In the genomic region with DNA sequence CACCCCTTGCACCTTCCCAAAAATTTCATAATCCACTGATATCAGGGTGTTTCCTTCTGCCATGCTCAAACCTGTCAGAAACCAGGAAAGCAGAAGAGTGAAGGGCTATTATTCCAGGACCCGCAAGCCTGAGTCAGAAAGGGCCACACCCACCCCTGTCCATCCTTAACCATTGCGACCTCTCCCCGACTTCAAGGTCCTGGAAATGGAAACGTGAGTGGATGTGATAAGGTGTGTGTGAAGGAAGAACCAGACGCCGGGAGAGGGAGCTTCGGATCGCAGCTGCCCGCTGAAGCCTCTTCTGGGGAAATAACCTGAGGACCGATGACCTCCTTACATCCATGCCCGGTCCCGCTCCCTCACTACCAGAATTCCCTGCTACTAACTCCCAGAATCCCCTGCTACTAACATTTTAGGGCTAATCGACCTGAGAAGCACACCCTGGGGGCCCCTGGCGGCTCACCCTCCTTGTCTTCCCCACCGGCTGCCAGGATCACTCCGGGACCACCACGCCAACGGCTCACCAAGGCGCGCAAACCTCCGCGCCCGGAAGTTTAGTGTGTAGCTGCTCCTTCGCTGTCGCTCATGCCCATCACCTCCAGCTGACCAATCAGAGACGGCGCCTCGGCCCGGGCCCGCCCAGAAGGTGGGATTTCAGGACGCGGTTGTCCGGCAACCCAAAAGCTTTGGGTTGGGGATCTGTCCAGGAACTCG, we compare ENCODE assay signal across 1 cellular context.
TF ChIP-seq lines count a peak whose summit lies in the region.

A gene (minus strand): TSS at position 534 of the 714 bp plus-strand sequence. CDS start 471 bp downstream, at position 63.

TF ChIP-seq in K562, 482 proteins besides CTCF, POLR2A, EP300 and RAD21 (continued from another document and continues in another):
- TF ChIP-seq ZNF146 (CRISPR knock-in tag; IDR thresholded peaks at IDR 0.05; ENCODE audit: unreplicated experiment) (no peak), ZNF717 (CRISPR knock-in tag; IDR thresholded peaks at IDR 0.05) (no peak), CREB1 (IDR thresholded peaks at IDR 0.05) (no peak), CREB1 (CRISPR knock-in tag; IDR thresholded peaks at IDR 0.05) (no peak; the same call in 1 of the 2 replicates), ZNF212 (CRISPR knock-in tag; IDR thresholded peaks at IDR 0.05) (no peak), TSC22D4 (tag; IDR thresholded peaks at IDR 0.05) (no peak), RFX7 (CRISPR knock-in tag; IDR thresholded peaks at IDR 0.05) (no peak), NBN (IDR thresholded peaks at IDR 0.05; ENCODE audit: low read depth) (no peak), ELF2 (CRISPR knock-in tag; IDR thresholded peaks at IDR 0.05) (peak; percentile 70), ZBTB1 (CRISPR knock-in tag; IDR thresholded peaks at IDR 0.05; ENCODE audit: borderline replicate concordance, low read depth) (no peak), PCBP1 (IDR thresholded peaks at IDR 0.05; ENCODE audit: low read depth, low read length, poor library complexity, severe bottlenecking) (no peak), CBX8 (IDR thresholded peaks at IDR 0.05; ENCODE audit: borderline replicate concordance, extremely low read depth, low read depth, low read length, poor library complexity, severe bottlenecking) (no peak), XRCC4 (IDR thresholded peaks at IDR 0.05; ENCODE audit: extremely low read depth, insufficient read depth, insufficient read length) (no peak), ZNF174 (CRISPR knock-in tag; IDR thresholded peaks at IDR 0.05) (no peak), SREBF1 (IDR thresholded peaks at IDR 0.05; ENCODE audit: borderline replicate concordance, low read depth, low read length) (no peak), HOXB6 (CRISPR knock-in tag; IDR thresholded peaks at IDR 0.05; ENCODE audit: borderline replicate concordance) (no peak), ZNF408 (CRISPR knock-in tag; IDR thresholded peaks at IDR 0.05; ENCODE audit: low read depth) (no peak), ZNF224 (CRISPR knock-in tag; IDR thresholded peaks at IDR 0.05) (no peak), MAFK (IDR thresholded peaks at IDR 0.05; ENCODE audit: low read length) (no peak), CCNT2 (IDR thresholded peaks at IDR 0.05; ENCODE audit: borderline replicate concordance, extremely low read depth, insufficient read length, low read depth, low read length) (no peak), NR4A1 (CRISPR knock-in tag; IDR thresholded peaks at IDR 0.05) (no peak), NR4A1 (tag; IDR thresholded peaks at IDR 0.05) (no peak), MYNN (IDR thresholded peaks at IDR 0.05) (no peak), MYNN (CRISPR knock-in tag; IDR thresholded peaks at IDR 0.05) (no peak)
- TF ChIP-seq, protein P1, sequence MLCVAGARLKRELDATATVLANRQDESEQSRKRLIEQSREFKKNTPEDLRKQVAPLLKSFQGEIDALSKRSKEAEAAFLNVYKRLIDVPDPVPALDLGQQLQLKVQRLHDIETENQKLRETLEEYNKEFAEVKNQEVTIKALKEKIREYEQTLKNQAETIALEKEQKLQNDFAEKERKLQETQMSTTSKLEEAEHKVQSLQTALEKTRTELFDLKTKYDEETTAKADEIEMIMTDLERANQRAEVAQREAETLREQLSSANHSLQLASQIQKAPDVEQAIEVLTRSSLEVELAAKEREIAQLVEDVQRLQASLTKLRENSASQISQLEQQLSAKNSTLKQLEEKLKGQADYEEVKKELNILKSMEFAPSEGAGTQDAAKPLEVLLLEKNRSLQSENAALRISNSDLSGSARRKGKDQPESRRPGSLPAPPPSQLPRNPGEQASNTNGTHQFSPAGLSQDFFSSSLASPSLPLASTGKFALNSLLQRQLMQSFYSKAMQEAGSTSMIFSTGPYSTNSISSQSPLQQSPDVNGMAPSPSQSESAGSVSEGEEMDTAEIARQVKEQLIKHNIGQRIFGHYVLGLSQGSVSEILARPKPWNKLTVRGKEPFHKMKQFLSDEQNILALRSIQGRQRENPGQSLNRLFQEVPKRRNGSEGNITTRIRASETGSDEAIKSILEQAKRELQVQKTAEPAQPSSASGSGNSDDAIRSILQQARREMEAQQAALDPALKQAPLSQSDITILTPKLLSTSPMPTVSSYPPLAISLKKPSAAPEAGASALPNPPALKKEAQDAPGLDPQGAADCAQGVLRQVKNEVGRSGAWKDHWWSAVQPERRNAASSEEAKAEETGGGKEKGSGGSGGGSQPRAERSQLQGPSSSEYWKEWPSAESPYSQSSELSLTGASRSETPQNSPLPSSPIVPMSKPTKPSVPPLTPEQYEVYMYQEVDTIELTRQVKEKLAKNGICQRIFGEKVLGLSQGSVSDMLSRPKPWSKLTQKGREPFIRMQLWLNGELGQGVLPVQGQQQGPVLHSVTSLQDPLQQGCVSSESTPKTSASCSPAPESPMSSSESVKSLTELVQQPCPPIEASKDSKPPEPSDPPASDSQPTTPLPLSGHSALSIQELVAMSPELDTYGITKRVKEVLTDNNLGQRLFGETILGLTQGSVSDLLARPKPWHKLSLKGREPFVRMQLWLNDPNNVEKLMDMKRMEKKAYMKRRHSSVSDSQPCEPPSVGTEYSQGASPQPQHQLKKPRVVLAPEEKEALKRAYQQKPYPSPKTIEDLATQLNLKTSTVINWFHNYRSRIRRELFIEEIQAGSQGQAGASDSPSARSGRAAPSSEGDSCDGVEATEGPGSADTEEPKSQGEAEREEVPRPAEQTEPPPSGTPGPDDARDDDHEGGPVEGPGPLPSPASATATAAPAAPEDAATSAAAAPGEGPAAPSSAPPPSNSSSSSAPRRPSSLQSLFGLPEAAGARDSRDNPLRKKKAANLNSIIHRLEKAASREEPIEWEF (CRISPR knock-in tag; IDR thresholded peaks at IDR 0.05) = no peak
- TF ChIP-seq, protein P2, sequence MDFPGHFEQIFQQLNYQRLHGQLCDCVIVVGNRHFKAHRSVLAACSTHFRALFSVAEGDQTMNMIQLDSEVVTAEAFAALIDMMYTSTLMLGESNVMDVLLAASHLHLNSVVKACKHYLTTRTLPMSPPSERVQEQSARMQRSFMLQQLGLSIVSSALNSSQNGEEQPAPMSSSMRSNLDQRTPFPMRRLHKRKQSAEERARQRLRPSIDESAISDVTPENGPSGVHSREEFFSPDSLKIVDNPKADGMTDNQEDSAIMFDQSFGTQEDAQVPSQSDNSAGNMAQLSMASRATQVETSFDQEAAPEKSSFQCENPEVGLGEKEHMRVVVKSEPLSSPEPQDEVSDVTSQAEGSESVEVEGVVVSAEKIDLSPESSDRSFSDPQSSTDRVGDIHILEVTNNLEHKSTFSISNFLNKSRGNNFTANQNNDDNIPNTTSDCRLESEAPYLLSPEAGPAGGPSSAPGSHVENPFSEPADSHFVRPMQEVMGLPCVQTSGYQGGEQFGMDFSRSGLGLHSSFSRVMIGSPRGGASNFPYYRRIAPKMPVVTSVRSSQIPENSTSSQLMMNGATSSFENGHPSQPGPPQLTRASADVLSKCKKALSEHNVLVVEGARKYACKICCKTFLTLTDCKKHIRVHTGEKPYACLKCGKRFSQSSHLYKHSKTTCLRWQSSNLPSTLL (IDR thresholded peaks at IDR 0.05) = no peak
- TF ChIP-seq, protein P3, sequence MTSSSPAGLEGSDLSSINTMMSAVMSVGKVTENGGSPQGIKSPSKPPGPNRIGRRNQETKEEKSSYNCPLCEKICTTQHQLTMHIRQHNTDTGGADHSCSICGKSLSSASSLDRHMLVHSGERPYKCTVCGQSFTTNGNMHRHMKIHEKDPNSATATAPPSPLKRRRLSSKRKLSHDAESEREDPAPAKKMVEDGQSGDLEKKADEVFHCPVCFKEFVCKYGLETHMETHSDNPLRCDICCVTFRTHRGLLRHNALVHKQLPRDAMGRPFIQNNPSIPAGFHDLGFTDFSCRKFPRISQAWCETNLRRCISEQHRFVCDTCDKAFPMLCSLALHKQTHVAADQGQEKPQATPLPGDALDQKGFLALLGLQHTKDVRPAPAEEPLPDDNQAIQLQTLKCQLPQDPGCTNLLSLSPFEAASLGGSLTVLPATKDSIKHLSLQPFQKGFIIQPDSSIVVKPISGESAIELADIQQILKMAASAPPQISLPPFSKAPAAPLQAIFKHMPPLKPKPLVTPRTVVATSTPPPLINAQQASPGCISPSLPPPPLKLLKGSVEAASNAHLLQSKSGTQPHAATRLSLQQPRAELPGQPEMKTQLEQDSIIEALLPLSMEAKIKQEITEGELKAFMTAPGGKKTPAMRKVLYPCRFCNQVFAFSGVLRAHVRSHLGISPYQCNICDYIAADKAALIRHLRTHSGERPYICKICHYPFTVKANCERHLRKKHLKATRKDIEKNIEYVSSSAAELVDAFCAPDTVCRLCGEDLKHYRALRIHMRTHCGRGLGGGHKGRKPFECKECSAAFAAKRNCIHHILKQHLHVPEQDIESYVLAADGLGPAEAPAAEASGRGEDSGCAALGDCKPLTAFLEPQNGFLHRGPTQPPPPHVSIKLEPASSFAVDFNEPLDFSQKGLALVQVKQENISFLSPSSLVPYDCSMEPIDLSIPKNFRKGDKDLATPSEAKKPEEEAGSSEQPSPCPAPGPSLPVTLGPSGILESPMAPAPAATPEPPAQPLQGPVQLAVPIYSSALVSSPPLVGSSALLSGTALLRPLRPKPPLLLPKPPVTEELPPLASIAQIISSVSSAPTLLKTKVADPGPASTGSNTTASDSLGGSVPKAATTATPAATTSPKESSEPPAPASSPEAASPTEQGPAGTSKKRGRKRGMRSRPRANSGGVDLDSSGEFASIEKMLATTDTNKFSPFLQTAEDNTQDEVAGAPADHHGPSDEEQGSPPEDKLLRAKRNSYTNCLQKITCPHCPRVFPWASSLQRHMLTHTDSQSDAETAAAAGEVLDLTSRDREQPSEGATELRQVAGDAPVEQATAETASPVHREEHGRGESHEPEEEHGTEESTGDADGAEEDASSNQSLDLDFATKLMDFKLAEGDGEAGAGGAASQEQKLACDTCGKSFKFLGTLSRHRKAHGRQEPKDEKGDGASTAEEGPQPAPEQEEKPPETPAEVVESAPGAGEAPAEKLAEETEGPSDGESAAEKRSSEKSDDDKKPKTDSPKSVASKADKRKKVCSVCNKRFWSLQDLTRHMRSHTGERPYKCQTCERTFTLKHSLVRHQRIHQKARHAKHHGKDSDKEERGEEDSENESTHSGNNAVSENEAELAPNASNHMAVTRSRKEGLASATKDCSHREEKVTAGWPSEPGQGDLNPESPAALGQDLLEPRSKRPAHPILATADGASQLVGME (CRISPR knock-in tag; IDR thresholded peaks at IDR 0.05) = no peak
- TF ChIP-seq, protein P4, sequence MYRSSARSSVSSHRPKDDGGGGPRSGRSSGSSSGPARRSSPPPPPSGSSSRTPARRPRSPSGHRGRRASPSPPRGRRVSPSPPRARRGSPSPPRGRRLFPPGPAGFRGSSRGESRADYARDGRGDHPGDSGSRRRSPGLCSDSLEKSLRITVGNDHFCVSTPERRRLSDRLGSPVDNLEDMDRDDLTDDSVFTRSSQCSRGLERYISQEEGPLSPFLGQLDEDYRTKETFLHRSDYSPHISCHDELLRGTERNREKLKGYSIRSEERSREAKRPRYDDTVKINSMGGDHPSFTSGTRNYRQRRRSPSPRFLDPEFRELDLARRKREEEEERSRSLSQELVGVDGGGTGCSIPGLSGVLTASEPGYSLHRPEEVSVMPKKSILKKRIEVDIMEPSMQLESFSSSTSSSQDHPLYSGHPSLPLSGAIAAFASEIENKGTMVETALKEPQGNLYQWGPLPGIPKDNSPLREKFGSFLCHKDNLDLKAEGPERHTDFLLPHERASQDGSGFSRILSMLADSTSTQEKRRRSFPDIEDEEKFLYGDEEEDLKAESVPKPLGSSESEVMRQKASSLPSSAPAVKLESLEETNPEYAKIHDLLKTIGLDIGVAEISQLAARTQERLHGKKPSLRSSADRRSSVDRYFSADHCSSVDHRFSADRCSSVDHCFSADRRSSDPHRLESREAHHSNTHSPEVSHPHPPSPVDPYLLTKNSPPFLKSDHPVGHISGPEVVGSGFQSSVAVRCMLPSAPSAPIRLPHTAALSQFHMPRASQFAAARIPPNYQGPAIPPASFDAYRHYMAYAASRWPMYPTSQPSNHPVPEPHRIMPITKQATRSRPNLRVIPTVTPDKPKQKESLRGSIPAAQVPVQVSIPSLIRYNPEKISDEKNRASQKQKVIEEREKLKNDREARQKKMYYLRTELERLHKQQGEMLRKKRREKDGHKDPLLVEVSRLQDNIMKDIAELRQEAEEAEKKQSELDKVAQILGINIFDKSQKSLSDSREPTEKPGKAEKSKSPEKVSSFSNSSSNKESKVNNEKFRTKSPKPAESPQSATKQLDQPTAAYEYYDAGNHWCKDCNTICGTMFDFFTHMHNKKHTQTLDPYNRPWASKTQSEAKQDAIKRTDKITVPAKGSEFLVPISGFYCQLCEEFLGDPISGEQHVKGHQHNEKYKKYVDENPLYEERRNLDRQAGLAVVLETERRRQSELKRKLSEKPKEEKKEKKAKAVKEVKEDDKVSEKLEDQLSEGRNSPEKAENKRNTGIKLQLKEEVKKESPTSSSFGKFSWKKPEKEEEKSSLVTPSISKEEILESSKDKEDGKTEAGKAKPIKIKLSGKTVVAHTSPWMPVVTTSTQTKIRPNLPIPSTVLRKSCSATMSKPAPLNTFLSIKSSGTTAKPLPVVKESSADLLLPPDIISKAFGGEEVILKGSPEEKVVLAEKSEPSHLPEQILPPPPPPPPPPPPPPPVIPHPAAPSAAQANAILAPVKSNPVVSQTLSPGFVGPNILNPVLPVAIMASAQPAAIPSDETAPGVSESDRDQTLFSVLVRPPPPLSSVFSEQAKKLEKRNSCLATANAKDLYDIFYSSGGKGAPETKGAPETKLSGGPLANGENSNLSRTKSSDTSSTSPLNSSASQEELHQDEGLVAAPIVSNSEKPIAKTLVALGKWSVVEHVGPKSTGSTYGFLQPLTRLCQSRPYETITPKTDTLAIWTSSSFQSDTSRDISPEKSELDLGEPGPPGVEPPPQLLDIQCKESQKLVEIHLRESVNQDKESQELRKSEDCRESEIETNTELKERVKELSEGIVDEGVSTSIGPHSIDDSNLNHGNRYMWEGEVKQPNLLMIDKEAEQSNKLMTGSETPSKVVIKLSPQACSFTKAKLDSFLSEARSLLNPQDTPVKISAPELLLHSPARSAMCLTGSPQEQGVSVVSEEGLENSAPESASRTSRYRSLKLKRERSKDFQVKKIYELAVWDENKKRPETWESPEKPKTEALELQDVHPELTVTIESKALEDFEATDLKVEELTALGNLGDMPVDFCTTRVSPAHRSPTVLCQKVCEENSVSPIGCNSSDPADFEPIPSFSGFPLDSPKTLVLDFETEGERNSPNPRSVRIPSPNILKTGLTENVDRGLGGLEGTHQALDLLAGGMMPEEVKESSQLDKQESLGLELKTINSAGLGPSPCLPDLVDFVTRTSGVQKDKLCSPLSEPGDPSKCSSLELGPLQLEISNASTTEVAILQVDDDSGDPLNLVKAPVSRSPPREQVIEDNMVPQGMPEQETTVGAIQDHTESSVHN (IDR thresholded peaks at IDR 0.05; ENCODE audit: borderline replicate concordance in 1 of 2, low read depth in 1 of 2) = no peak
- TF ChIP-seq, protein P5, sequence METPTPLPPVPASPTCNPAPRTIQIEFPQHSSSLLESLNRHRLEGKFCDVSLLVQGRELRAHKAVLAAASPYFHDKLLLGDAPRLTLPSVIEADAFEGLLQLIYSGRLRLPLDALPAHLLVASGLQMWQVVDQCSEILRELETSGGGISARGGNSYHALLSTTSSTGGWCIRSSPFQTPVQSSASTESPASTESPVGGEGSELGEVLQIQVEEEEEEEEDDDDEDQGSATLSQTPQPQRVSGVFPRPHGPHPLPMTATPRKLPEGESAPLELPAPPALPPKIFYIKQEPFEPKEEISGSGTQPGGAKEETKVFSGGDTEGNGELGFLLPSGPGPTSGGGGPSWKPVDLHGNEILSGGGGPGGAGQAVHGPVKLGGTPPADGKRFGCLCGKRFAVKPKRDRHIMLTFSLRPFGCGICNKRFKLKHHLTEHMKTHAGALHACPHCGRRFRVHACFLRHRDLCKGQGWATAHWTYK (CRISPR knock-in tag; IDR thresholded peaks at IDR 0.05) = no peak
